ENCODE assay signal across 25 cellular contexts in genomic region chr10:105840288-105840770, GRCh38.
"Had no signal": no experiment of that assay in that cellular context is flagged by ENCODE, and none has a peak within 500 bp of the region (broad histone marks: within the 10 kb centered on the region; RNA-seq: fewer than 3 reads in every experiment).

No MANE protein-coding gene starts in this region.

- ATAC-seq: left cardiac atrium; mucosa of descending colon; stimulated activated naive CD8-positive, alpha-beta T cell treated with anti-CD3 and anti-CD28 coated beads, Interleukin-15, Interleukin-2, amounts not matched to agents 100 U/mL and 50 U/mL, for 24 hours had no signal

- H3K79me2 ChIP-seq: hepatocyte, parathyroid adenoma had no signal

- H3K27me3 ChIP-seq: adrenal gland, cardiac muscle cell, hepatocyte, neutrophil, sigmoid colon, spleen, tibial artery had no signal

- H3K36me3 ChIP-seq: adrenal gland, cardiac muscle cell, neutrophil, sigmoid colon, spleen, tibial artery, WERI-Rb-1 had no signal

- H3K27ac ChIP-seq: adrenal gland, cardiac muscle cell, hepatocyte, neutrophil, parathyroid adenoma, sigmoid colon, spleen, tibial artery, WERI-Rb-1 had no signal

- H3K4me2 ChIP-seq: hepatocyte had no signal

- H2AFZ ChIP-seq: hepatocyte, parathyroid adenoma had no signal

- H3K4me3 ChIP-seq: adrenal gland, cardiac muscle cell, hepatocyte, mucosa of descending colon, sigmoid colon, spleen, tibial artery had no signal

- H3K9ac ChIP-seq: parathyroid adenoma had no signal

- H3K4me1 ChIP-seq: parathyroid adenoma had no signal

- DNase-seq: activated CD4-positive, alpha-beta T cell treated with anti-CD3 and anti-CD28 coated beads for 1 hour; activated CD8-positive, alpha-beta memory T cell treated with anti-CD3 and anti-CD28 coated beads for 24 hours; activated CD8-positive, alpha-beta memory T cell treated with anti-CD3 and anti-CD28 coated beads, Interleukin-2, amount 50 U/mL, for 48 hours; activated effector memory CD4-positive, alpha-beta T cell treated with Interleukin-2 at 50 U/mL for 16 hours; activated naive CD4-positive, alpha-beta T cell treated with anti-CD3 and anti-CD28 coated beads, Interleukin-2, amount 50 U/mL, for 16 hours; activated T-cell treated with anti-CD3 and anti-CD28 coated beads, Interleukin-2, amount 50 U/mL, for 48 hours; adrenal gland; dermis blood vessel endothelial cell; effector memory CD4-positive, alpha-beta T cell; foreskin fibroblast; left cardiac atrium; mesenchymal stem cell; mucosa of descending colon; naive B cell; sigmoid colon; spleen; stimulated activated naive CD8-positive, alpha-beta T cell treated with anti-CD3 and anti-CD28 coated beads, Interleukin-15, Interleukin-2, amounts not matched to agents 100 U/mL and 50 U/mL, for 24 hours; substantia nigra; T-helper 2 cell; tibial artery; WERI-Rb-1 had no signal

- H3K9me3 ChIP-seq: adrenal gland, mucosa of descending colon, neutrophil, sigmoid colon, spleen, tibial artery had no signal
